ENCODE assay signal across 20 cellular contexts in genomic region chr6:105259912-105260889, GRCh38.
A peak's percentile ranks its signal among the peaks of the same experiment; 100 is the strongest.
DNase-seq lines count a peak whose midpoint lies in the region; ATAC-seq and TF ChIP-seq lines count a peak whose summit lies in the region.
"Had no signal": no experiment of that assay in that cellular context is flagged by ENCODE, and none has a peak within 500 bp of the region (broad histone marks: within the 10 kb centered on the region; RNA-seq: fewer than 3 reads in every experiment).

No MANE protein-coding gene starts in this region.

- CTCF ChIA-PET in naive thymus-derived CD4-positive, alpha-beta T cell (lab: Charles Lee), result no interaction called here

- ATAC-seq in naive thymus-derived CD4-positive, alpha-beta T cell, result no peak
- ATAC-seq: A549, left lobe of liver had no signal

- TF ChIP-seq CTCF in esophagus muscularis mucosa (IDR thresholded peaks at IDR 0.05), result no peak

- no peak overlapping the region for H3K4me3 ChIP-seq in esophagus muscularis mucosa
- H3K4me3 ChIP-seq in naive thymus-derived CD4-positive, alpha-beta T cell (ENCODE audit: low read length), result no peak overlapping the region
- H3K4me3 ChIP-seq: A549 had no signal

- intact Hi-C loops in esophagus muscularis mucosa (cut with DNase I), result no loop called here
- intact Hi-C loops in naive thymus-derived CD4-positive, alpha-beta T cell (cut with micrococcal nuclease), result no loop called here

- POLR2A ChIA-PET in naive thymus-derived CD4-positive, alpha-beta T cell (lab: Charles Lee), result no interaction called here

- TF ChIP-seq EP300 in esophagus muscularis mucosa (IDR thresholded peaks at IDR 0.05), result no peak

- H3K4me1 ChIP-seq in esophagus muscularis mucosa, result peaks cover 0 to 7% (median 2%) of the 10 kb centered on the region in 4 donors
- H3K4me1 ChIP-seq in naive thymus-derived CD4-positive, alpha-beta T cell (ENCODE audit: control insufficient read depth in 2 of 2, insufficient read depth in 2 of 2, low read length in 2 of 2), result no peaks in the 10 kb centered on the region

- peaks cover 5 to 17% (median 15%) of the 10 kb centered on the region in 5 donors for H3K27me3 Mint-ChIP-seq in naive thymus-derived CD4-positive, alpha-beta T cell

- H3K36me3 ChIP-seq in esophagus muscularis mucosa, result no peaks in the 10 kb centered on the region
- no peaks in the 10 kb centered on the region for H3K36me3 ChIP-seq in naive thymus-derived CD4-positive, alpha-beta T cell (ENCODE audit: control insufficient read depth in 2 of 3, insufficient read depth in 3 of 3, low read length in 3 of 3)

- H3K27ac Mint-ChIP-seq in naive thymus-derived CD4-positive, alpha-beta T cell, result no peak overlapping the region
- H3K27ac Mint-ChIP-seq: activated naive CD8-positive, alpha-beta T cell; CD4-positive, alpha-beta memory T cell; nephron had no signal

- no peaks in the 10 kb centered on the region for H3K27me3 ChIP-seq in esophagus muscularis mucosa
- no peaks in the 10 kb centered on the region for H3K27me3 ChIP-seq in naive thymus-derived CD4-positive, alpha-beta T cell (ENCODE audit: control insufficient read depth in 2 of 2, insufficient read depth in 2 of 2, low read length in 2 of 2)

- H3K9me3 Mint-ChIP-seq in naive thymus-derived CD4-positive, alpha-beta T cell, result peaks cover 0 to 5% (median 0%) of the 10 kb centered on the region in 11 donors

- H3K4me3 Mint-ChIP-seq in naive thymus-derived CD4-positive, alpha-beta T cell, result no peak overlapping the region
- H3K4me3 Mint-ChIP-seq: activated naive CD8-positive, alpha-beta T cell; CD4-positive, alpha-beta memory T cell; nephron had no signal

- H3K9me3 ChIP-seq in esophagus muscularis mucosa, result no peaks in the 10 kb centered on the region
- no peaks in the 10 kb centered on the region for H3K9me3 ChIP-seq in naive thymus-derived CD4-positive, alpha-beta T cell (ENCODE audit: control insufficient read depth in 2 of 3, low read length in 3 of 3)
- H3K9me3 ChIP-seq: A549 had no signal

- H3K27ac ChIP-seq in esophagus muscularis mucosa (replicated peaks in 1 of 4), result no peak overlapping the region
- H3K27ac ChIP-seq in naive thymus-derived CD4-positive, alpha-beta T cell (ENCODE audit: low read depth, low read length), result no peak overlapping the region
- H3K27ac ChIP-seq: A549, epithelial cell of prostate had no signal

- H3K36me3 Mint-ChIP-seq in naive thymus-derived CD4-positive, alpha-beta T cell, result no peaks in the 10 kb centered on the region
- H3K36me3 Mint-ChIP-seq: activated naive CD8-positive, alpha-beta T cell; CD4-positive, alpha-beta memory T cell had no signal

- 80% methylated on average over 12 of the region's 13 CpGs for WGBS in esophagus muscularis mucosa

- DNase-seq in NCI-H446 (lab: John Stamatoyannopoulos, UW) (peak; percentile 2 to 15), NCI-H446 treated with DMSO at 0.1 percent for 48 hours (lab: John Stamatoyannopoulos, UW) (no peak), NCI-H524 (lab: John Stamatoyannopoulos, UW) (peak; percentile 86 to 95), esophagus muscularis mucosa (ENCODE audit: extremely low spot score) (peak; percentile 79), renal cortical epithelial cell (ENCODE audit: low read depth) (peak; percentile 20), GM03348 (ENCODE audit: low spot score) (no peak), SIG-M5 (lab: John Stamatoyannopoulos, UW) (no peak)
- no peak for DNase-seq in naive thymus-derived CD4-positive, alpha-beta T cell
- DNase-seq: activated CD4-positive, alpha-beta T cell treated with anti-CD3 and anti-CD28 coated beads for 48 hours; activated T-cell treated with anti-CD3 and anti-CD28 coated beads for 4 hours; CD4-positive, alpha-beta memory T cell; GF-D8; NCI-H1694 treated with DMSO at 0.1 percent for 48 hours; RPMI8226; T-helper 2 cell had no signal

- TF ChIP-seq POLR2A in esophagus muscularis mucosa (IDR thresholded peaks at IDR 0.05; ENCODE audit: low read depth), result no peak

- no peaks in the 10 kb centered on the region for H3K4me1 Mint-ChIP-seq in naive thymus-derived CD4-positive, alpha-beta T cell
- H3K4me1 Mint-ChIP-seq: CD4-positive, alpha-beta memory T cell had no signal

Comparison
In these comparisons a context has a peak if more than half of its experiments do, and no peak if none do; other contexts are left out.
1. DNase-seq: peak in NCI-H446 (2 of 2), NCI-H524 (2 of 2), esophagus muscularis mucosa (single experiment) and renal cortical epithelial cell (single experiment); none in NCI-H446 treated with DMSO at 0.1 percent for 48 hours (single experiment), naive thymus-derived CD4-positive, alpha-beta T cell (0 of 9), GM03348 (single experiment) and SIG-M5 (single experiment).